Comparison of ENCODE assay signal across 7 cellular contexts in genomic region chr11:9315078-9315688, GRCh38. TPM values are rescaled to one million over a fixed set of nuclear protein-coding genes. Genes with fewer than 3 reads are reported as not detected.
A peak's percentile ranks its signal among the peaks of the same experiment; 100 is the strongest.
DNase-seq lines count a peak whose midpoint lies in the region; ATAC-seq and TF ChIP-seq lines count a peak whose summit lies in the region.

No MANE protein-coding gene starts in this region.

- peaks cover 40% of the 10 kb centered on the region for H3K79me2 ChIP-seq in GM23338 (replicated peaks; ENCODE audit: insufficient read depth)

- H3K27me3 ChIP-seq in GM23338 (ENCODE audit: insufficient read depth): no peaks in the 10 kb centered on the region
- H3K27me3 ChIP-seq in endodermal cell (ENCODE audit: control insufficient read depth, insufficient read depth, low read length, poor library complexity, severe bottlenecking): no peaks in the 10 kb centered on the region
- no peaks in the 10 kb centered on the region for H3K27me3 ChIP-seq in neutrophil

- peaks cover 20% of the 10 kb centered on the region; the same call in 1 of the 2 replicates for H3F3A ChIP-seq in GM23338 (replicated peaks; ENCODE audit: low read depth)

- H3K27me3 Mint-ChIP-seq in GM23338 (ENCODE audit: insufficient read depth, low read depth, poor library complexity) (peaks cover 2% of the 10 kb centered on the region), endodermal cell (ENCODE audit: insufficient read depth) (no peaks in the 10 kb centered on the region)

- H3K4me3 ChIP-seq in GM23338: peak overlapping the region; percentile 52
- H3K4me3 ChIP-seq in endodermal cell (ENCODE audit: low read length): peak overlapping the region; percentile 88
- H3K4me3 ChIP-seq in neutrophil (ENCODE audit: low read depth in 1 of 2, low read length in 1 of 2): peak overlapping the region; percentile 73 to 99

- H3K9me3 ChIP-seq in endodermal cell (ENCODE audit: control insufficient read depth, low read length) (no peaks in the 10 kb centered on the region), neutrophil (no peaks in the 10 kb centered on the region)

- WGBS in endodermal cell (ENCODE audit: insufficient coverage in 1 of 2, insufficient read length in 1 of 2), 2 experiments: 65 to 76% methylated on average over 14 of the region's 16 CpGs

- H3K36me3 Mint-ChIP-seq in GM23338 (ENCODE audit: low read depth) (peaks cover 6% of the 10 kb centered on the region; the same call in 2 of the 3 replicates), endodermal cell (ENCODE audit: low read depth) (peaks cover 3% of the 10 kb centered on the region)

- TF ChIP-seq CTCF in GM23338 (conservative IDR thresholded peaks at IDR 0.05; ENCODE audit: low read depth in 2 of 2): no peak
- no peak for TF ChIP-seq CTCF in endodermal cell (conservative IDR thresholded peaks at IDR 0.05)
- TF ChIP-seq CTCF in neutrophil (IDR thresholded peaks at IDR 0.05): no peak

- H3K27ac ChIP-seq in GM23338 (ENCODE audit: low read depth) (peak overlapping the region; percentile 97), endodermal cell (ENCODE audit: low read depth, low read length) (peak overlapping the region; percentile 97), neutrophil (peak overlapping the region; percentile 88)

- no peak for ATAC-seq in GM23338

- peak overlapping the region; percentile 72 for H3K4me2 ChIP-seq in GM23338

- H3K4me1 ChIP-seq in GM23338 (ENCODE audit: insufficient read depth) (peaks cover 37% of the 10 kb centered on the region), endodermal cell (ENCODE audit: control insufficient read depth, insufficient read depth, low read length) (peaks cover 17% of the 10 kb centered on the region), neutrophil (ENCODE audit: control insufficient read depth in 1 of 2, insufficient read depth in 1 of 2, low read depth in 1 of 2, low read length in 1 of 2) (peaks cover 24 to 31% of the 10 kb centered on the region in 2 experiments)

- DNase-seq in GM23338 (ENCODE audit: low spot score): no peak
- peak; percentile 4 for DNase-seq in RPMI8226
- DNase-seq in endodermal cell: no peak
- DNase-seq in UCSD-AML1 (lab: John Stamatoyannopoulos, UW; ENCODE audit: unreplicated experiment): no peak
- DNase-seq in NCI-H446 (lab: John Stamatoyannopoulos, UW): no peak
- no peak for DNase-seq in AG20443 (ENCODE audit: low spot score)

- H4K20me1 ChIP-seq in GM23338 (replicated peaks; ENCODE audit: insufficient read depth): peaks cover 15% of the 10 kb centered on the region

- H3K27ac Mint-ChIP-seq in GM23338 (peak overlapping the region; percentile 99), endodermal cell (peak overlapping the region; percentile 95)

- H3K9ac ChIP-seq in endodermal cell (ENCODE audit: extremely low read depth, low read length, poor library complexity, severe bottlenecking): peak overlapping the region; percentile 89

- no peaks in the 10 kb centered on the region for H3K36me3 ChIP-seq in GM23338 (ENCODE audit: insufficient read depth)
- H3K36me3 ChIP-seq in endodermal cell (ENCODE audit: control insufficient read depth, insufficient read depth, low read length): peaks cover 11% of the 10 kb centered on the region
- no peaks in the 10 kb centered on the region for H3K36me3 ChIP-seq in neutrophil

- peaks cover 41% of the 10 kb centered on the region for H3K4me1 Mint-ChIP-seq in GM23338
- H3K4me1 Mint-ChIP-seq in endodermal cell: peaks cover 46% of the 10 kb centered on the region

- H2AFZ ChIP-seq in GM23338: peak overlapping the region; percentile 4; the same call in 1 of the 2 replicates

- H3K9me3 Mint-ChIP-seq in GM23338 (no peaks in the 10 kb centered on the region; the same call in 2 of the 3 replicates), endodermal cell (no peaks in the 10 kb centered on the region)

- 0 out of 2 replicates have a peak, but pooled peaks cover 2% of the 10 kb centered on the region for H3K9me2 ChIP-seq in GM23338 (ENCODE audit: insufficient read depth)

- H3K4me3 Mint-ChIP-seq in GM23338 (peak overlapping the region; percentile 98), endodermal cell (peak overlapping the region; percentile 88)

TF ChIP-seq in GM23338, 12 proteins besides CTCF, POLR2A, EP300 and RAD21:
- TF ChIP-seq EZH2phosphoT487 (IDR thresholded peaks at IDR 0.05; ENCODE audit: unreplicated experiment): no peak
- 0 out of 2 replicates have a peak, but pooled peaks have one; percentile 6 for TF ChIP-seq ETS1 (IDR thresholded peaks at IDR 0.05)
- TF ChIP-seq EZH2 (IDR thresholded peaks at IDR 0.05; ENCODE audit: low read depth, unreplicated experiment): no peak
- TF ChIP-seq ZNF114 (CRISPR knock-in tag; IDR thresholded peaks at IDR 0.05): no peak

RNA-seq across cellular contexts. Expression of gene TMEM41B, which starts 0.8 kb away (rescaled TPM):
- total RNA-seq in GM23338 (2014; rRNA removed; shearing (Covaris generic)): 53.8 and 75.9 TPM in 2 replicates
- polyA plus RNA-seq in GM23338 (2016; fragmentation: Nextera tagmentation; extraction: Ambion mirVana): 31.8 and 34.4 TPM in 2 replicates
- 10 to 100 TPM; 67.8 to 68.0 TPM for total RNA-seq in endodermal cell
- polyA plus RNA-seq in endodermal cell (2013, experiment 1 of 2): 47.2 TPM
- 40.9 TPM for polyA plus RNA-seq in endodermal cell (2013, experiment 2 of 2)

RNA-seq across cellular contexts. Expression of gene DENND5A, which starts 50.0 kb away (rescaled TPM):
- total RNA-seq in GM23338 (2014; rRNA removed; shearing (Covaris generic)): 49.1 and 56.3 TPM in 2 replicates
- polyA plus RNA-seq in GM23338 (2016; fragmentation: Nextera tagmentation; extraction: Ambion mirVana): 25.6 and 28.1 TPM in 2 replicates
- 100 to 1,000 TPM; 119 to 171 TPM for total RNA-seq in endodermal cell
- polyA plus RNA-seq in endodermal cell (2013, experiment 1 of 2): 97.0 TPM
- 94.8 TPM for polyA plus RNA-seq in endodermal cell (2013, experiment 2 of 2)
